1 cellular context compared by ENCODE assay signal in genomic region chr1:155182052-155182550, GRCh38.
TF ChIP-seq lines count a peak whose summit lies in the region.

No MANE protein-coding gene starts in this region.

TF ChIP-seq in K562, 482 proteins besides CTCF, POLR2A, EP300 and RAD21:
- TF ChIP-seq ZNF133 (CRISPR knock-in tag; IDR thresholded peaks at IDR 0.05) (no peak), ZNF561 (CRISPR knock-in tag; conservative IDR thresholded peaks at IDR 0.05) (no peak), ESRRA (IDR thresholded peaks at IDR 0.05; ENCODE audit: borderline replicate concordance, low read depth) (no peak), ZNF707 (CRISPR knock-in tag; conservative IDR thresholded peaks at IDR 0.05) (no peak), ARNT (IDR thresholded peaks at IDR 0.05) (no peak)
- TF ChIP-seq, protein P1, sequence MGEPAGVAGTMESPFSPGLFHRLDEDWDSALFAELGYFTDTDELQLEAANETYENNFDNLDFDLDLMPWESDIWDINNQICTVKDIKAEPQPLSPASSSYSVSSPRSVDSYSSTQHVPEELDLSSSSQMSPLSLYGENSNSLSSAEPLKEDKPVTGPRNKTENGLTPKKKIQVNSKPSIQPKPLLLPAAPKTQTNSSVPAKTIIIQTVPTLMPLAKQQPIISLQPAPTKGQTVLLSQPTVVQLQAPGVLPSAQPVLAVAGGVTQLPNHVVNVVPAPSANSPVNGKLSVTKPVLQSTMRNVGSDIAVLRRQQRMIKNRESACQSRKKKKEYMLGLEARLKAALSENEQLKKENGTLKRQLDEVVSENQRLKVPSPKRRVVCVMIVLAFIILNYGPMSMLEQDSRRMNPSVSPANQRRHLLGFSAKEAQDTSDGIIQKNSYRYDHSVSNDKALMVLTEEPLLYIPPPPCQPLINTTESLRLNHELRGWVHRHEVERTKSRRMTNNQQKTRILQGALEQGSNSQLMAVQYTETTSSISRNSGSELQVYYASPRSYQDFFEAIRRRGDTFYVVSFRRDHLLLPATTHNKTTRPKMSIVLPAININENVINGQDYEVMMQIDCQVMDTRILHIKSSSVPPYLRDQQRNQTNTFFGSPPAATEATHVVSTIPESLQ (CRISPR knock-in tag; IDR thresholded peaks at IDR 0.05): no peak
- TF ChIP-seq, protein P2, sequence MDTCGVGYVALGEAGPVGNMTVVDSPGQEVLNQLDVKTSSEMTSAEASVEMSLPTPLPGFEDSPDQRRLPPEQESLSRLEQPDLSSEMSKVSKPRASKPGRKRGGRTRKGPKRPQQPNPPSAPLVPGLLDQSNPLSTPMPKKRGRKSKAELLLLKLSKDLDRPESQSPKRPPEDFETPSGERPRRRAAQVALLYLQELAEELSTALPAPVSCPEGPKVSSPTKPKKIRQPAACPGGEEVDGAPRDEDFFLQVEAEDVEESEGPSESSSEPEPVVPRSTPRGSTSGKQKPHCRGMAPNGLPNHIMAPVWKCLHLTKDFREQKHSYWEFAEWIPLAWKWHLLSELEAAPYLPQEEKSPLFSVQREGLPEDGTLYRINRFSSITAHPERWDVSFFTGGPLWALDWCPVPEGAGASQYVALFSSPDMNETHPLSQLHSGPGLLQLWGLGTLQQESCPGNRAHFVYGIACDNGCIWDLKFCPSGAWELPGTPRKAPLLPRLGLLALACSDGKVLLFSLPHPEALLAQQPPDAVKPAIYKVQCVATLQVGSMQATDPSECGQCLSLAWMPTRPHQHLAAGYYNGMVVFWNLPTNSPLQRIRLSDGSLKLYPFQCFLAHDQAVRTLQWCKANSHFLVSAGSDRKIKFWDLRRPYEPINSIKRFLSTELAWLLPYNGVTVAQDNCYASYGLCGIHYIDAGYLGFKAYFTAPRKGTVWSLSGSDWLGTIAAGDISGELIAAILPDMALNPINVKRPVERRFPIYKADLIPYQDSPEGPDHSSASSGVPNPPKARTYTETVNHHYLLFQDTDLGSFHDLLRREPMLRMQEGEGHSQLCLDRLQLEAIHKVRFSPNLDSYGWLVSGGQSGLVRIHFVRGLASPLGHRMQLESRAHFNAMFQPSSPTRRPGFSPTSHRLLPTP (IDR thresholded peaks at IDR 0.05; ENCODE audit: borderline replicate concordance, extremely low read depth, insufficient read length): no peak
